1 cellular context compared by ENCODE assay signal in genomic region chr7:33677556-33677955, GRCh38.
TF ChIP-seq lines count a peak whose summit lies in the region.

No MANE protein-coding gene starts in this region.

TF ChIP-seq in A549, 52 proteins besides CTCF, POLR2A, EP300 and RAD21 (continued from another document):
- no peak for TF ChIP-seq ELK1 (IDR thresholded peaks at IDR 0.05; ENCODE audit: low read depth, low read length)
- no peak for TF ChIP-seq CHD2 (IDR thresholded peaks at IDR 0.05; ENCODE audit: low read length, partially characterized antibody)
- peak; percentile 96 for TF ChIP-seq JUNB (IDR thresholded peaks at IDR 0.05)
- no peak for TF ChIP-seq RARB (CRISPR knock-in tag; IDR thresholded peaks at IDR 0.05)
- TF ChIP-seq POLR2AphosphoS2 (conservative IDR thresholded peaks at IDR 0.05; ENCODE audit: low read length), result no peak
